1 cellular context compared by ENCODE assay signal in the genomic region with DNA sequence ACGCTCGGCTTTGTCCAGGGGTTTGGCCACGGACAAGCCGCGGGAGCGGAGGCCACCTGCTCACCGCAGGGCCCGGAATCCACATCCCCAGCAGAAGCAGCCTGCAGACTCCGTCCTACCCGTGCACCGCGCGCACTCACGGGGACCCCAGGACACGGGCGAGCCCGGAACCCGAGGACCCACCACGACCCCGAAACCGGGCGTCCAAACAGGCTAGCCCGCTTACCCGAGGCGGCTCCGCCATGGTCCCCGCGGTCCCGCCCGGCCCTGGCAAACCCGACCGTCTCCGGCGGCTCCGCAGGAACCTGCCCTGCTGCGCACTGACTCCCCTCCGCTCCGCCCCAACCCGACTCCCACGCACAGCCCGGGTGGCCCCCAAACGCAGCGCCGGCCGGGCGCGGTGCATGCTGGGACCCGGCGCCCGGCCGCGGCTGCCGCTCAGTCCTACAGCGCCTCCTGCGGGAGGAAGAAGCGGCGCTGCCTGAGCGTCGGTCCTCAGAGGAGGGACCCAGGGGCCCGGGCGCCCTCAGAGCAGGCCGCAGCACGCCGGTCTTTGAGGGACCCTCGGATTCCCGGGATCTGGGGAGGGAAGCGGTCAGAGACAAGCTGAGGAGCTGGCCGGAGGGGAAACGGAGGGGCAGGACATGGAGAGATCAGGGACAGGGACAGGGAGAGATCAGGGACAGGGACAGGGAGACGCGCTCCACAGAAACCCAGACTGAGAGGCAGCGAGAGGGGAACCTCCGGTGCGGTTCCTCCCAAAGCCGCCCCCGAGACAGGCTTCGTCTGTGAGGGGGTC.
TF ChIP-seq lines count a peak whose summit lies in the region.

Gene ZNF786, minus strand, starts transcription at position 322 of the 799 bp plus-strand sequence. Its CDS starts 78 bp downstream, at position 244.

TF ChIP-seq in HepG2, 621 proteins besides CTCF, POLR2A, EP300 and RAD21 (continued from another document and continues in another):
- TF ChIP-seq, protein P1, sequence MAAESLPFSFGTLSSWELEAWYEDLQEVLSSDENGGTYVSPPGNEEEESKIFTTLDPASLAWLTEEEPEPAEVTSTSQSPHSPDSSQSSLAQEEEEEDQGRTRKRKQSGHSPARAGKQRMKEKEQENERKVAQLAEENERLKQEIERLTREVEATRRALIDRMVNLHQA (CRISPR knock-in tag; IDR thresholded peaks at IDR 0.05): no peak
- TF ChIP-seq, protein P2, sequence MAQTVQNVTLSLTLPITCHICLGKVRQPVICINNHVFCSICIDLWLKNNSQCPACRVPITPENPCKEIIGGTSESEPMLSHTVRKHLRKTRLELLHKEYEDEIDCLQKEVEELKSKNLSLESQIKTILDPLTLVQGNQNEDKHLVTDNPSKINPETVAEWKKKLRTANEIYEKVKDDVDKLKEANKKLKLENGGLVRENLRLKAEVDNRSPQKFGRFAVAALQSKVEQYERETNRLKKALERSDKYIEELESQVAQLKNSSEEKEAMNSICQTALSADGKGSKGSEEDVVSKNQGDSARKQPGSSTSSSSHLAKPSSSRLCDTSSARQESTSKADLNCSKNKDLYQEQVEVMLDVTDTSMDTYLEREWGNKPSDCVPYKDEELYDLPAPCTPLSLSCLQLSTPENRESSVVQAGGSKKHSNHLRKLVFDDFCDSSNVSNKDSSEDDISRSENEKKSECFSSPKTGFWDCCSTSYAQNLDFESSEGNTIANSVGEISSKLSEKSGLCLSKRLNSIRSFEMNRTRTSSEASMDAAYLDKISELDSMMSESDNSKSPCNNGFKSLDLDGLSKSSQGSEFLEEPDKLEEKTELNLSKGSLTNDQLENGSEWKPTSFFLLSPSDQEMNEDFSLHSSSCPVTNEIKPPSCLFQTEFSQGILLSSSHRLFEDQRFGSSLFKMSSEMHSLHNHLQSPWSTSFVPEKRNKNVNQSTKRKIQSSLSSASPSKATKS (CRISPR knock-in tag; IDR thresholded peaks at IDR 0.05): no peak
- peak; percentile 96 for TF ChIP-seq ZBTB42 (CRISPR knock-in tag; IDR thresholded peaks at IDR 0.05)
- TF ChIP-seq NFKB2 (CRISPR knock-in tag; IDR thresholded peaks at IDR 0.05; ENCODE audit: borderline replicate concordance): peak; percentile 80
- TF ChIP-seq ZFYVE20 (CRISPR knock-in tag; IDR thresholded peaks at IDR 0.05; ENCODE audit: borderline replicate concordance, low read depth): no peak; the same call in 1 of the 2 replicates
- TF ChIP-seq FIP1L1 (IDR thresholded peaks at IDR 0.05; ENCODE audit: borderline replicate concordance, insufficient read depth, low read depth, low read length): peak; percentile 79; the same call in 1 of the 2 replicates
- TF ChIP-seq ZNF264 (CRISPR knock-in tag; IDR thresholded peaks at IDR 0.05): 0 out of 2 replicates have a peak, but pooled peaks have one; percentile 11
- TF ChIP-seq MAFG (CRISPR knock-in tag; IDR thresholded peaks at IDR 0.05): 0 out of 2 replicates have a peak, but pooled peaks have one; percentile 53
- TF ChIP-seq RFXAP (CRISPR knock-in tag; IDR thresholded peaks at IDR 0.05; ENCODE audit: borderline replicate concordance): peak; percentile 10; the same call in 1 of the 2 replicates
- TF ChIP-seq ZNF44 (CRISPR knock-in tag; IDR thresholded peaks at IDR 0.05): no peak; the same call in 1 of the 2 replicates
- no peak for TF ChIP-seq IKZF1 (IDR thresholded peaks at IDR 0.05)
- TF ChIP-seq TFDP1 (CRISPR knock-in tag; IDR thresholded peaks at IDR 0.05; ENCODE audit: borderline replicate concordance): peak; percentile 64
- TF ChIP-seq ZNF512B (CRISPR knock-in tag; IDR thresholded peaks at IDR 0.05; ENCODE audit: borderline replicate concordance): no peak
- 0 out of 2 replicates have a peak, but pooled peaks have one; percentile 67 for TF ChIP-seq ZNF230 (CRISPR knock-in tag; IDR thresholded peaks at IDR 0.05)
- peak; percentile 81 for TF ChIP-seq HDAC1 (CRISPR knock-in tag; IDR thresholded peaks at IDR 0.05)
- TF ChIP-seq MEIS1 (CRISPR knock-in tag; IDR thresholded peaks at IDR 0.05; ENCODE audit: borderline replicate concordance): no peak; the same call in 1 of the 2 replicates
- no peak; the same call in 1 of the 2 replicates for TF ChIP-seq EED (CRISPR knock-in tag; IDR thresholded peaks at IDR 0.05)
- 0 out of 2 replicates have a peak, but pooled peaks have one; percentile 53 for TF ChIP-seq ZNF30 (CRISPR knock-in tag; IDR thresholded peaks at IDR 0.05)
- peak; percentile 80 for TF ChIP-seq TBX2 (CRISPR knock-in tag; IDR thresholded peaks at IDR 0.05; ENCODE audit: borderline replicate concordance)
- no peak for TF ChIP-seq SMAD3 (CRISPR knock-in tag; IDR thresholded peaks at IDR 0.05)
- no peak for TF ChIP-seq ZNF569 (CRISPR knock-in tag; IDR thresholded peaks at IDR 0.05; ENCODE audit: borderline replicate concordance)
- no peak for TF ChIP-seq NFE2 (CRISPR knock-in tag; IDR thresholded peaks at IDR 0.05)
- TF ChIP-seq ZNF24 (IDR thresholded peaks at IDR 0.05): no peak
- TF ChIP-seq PITX1 (CRISPR knock-in tag; IDR thresholded peaks at IDR 0.05): 0 out of 2 replicates have a peak, but pooled peaks have one; percentile 50
- 0 out of 2 replicates have a peak, but pooled peaks have one; percentile 23 for TF ChIP-seq RELA (CRISPR knock-in tag; IDR thresholded peaks at IDR 0.05)
- TF ChIP-seq ETV6 (CRISPR knock-in tag; conservative IDR thresholded peaks at IDR 0.05): peak; percentile 62; the same call in 1 of the 2 replicates
- TF ChIP-seq, protein P3, sequence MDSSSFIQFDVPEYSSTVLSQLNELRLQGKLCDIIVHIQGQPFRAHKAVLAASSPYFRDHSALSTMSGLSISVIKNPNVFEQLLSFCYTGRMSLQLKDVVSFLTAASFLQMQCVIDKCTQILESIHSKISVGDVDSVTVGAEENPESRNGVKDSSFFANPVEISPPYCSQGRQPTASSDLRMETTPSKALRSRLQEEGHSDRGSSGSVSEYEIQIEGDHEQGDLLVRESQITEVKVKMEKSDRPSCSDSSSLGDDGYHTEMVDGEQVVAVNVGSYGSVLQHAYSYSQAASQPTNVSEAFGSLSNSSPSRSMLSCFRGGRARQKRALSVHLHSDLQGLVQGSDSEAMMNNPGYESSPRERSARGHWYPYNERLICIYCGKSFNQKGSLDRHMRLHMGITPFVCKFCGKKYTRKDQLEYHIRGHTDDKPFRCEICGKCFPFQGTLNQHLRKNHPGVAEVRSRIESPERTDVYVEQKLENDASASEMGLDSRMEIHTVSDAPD (CRISPR knock-in tag; IDR thresholded peaks at IDR 0.05): no peak
- TF ChIP-seq, protein P4, sequence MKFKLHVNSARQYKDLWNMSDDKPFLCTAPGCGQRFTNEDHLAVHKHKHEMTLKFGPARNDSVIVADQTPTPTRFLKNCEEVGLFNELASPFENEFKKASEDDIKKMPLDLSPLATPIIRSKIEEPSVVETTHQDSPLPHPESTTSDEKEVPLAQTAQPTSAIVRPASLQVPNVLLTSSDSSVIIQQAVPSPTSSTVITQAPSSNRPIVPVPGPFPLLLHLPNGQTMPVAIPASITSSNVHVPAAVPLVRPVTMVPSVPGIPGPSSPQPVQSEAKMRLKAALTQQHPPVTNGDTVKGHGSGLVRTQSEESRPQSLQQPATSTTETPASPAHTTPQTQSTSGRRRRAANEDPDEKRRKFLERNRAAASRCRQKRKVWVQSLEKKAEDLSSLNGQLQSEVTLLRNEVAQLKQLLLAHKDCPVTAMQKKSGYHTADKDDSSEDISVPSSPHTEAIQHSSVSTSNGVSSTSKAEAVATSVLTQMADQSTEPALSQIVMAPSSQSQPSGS (CRISPR knock-in tag; IDR thresholded peaks at IDR 0.05): peak; percentile 58
- peak; percentile 85 for TF ChIP-seq ZNF781 (CRISPR knock-in tag; IDR thresholded peaks at IDR 0.05; ENCODE audit: borderline replicate concordance, not compliant biosample characterization)
- TF ChIP-seq ZKSCAN1 (IDR thresholded peaks at IDR 0.05; ENCODE audit: low read length): no peak
- TF ChIP-seq ZNF83 (CRISPR knock-in tag; IDR thresholded peaks at IDR 0.05; ENCODE audit: borderline replicate concordance): peak; percentile 69
- TF ChIP-seq ZBTB43 (CRISPR knock-in tag; conservative IDR thresholded peaks at IDR 0.05): peak; percentile 63; the same call in 1 of the 2 replicates
- peak; percentile 84; the same call in 1 of the 2 replicates for TF ChIP-seq ZNF598 (CRISPR knock-in tag; IDR thresholded peaks at IDR 0.05; ENCODE audit: borderline replicate concordance)
- TF ChIP-seq PPARG (CRISPR knock-in tag; conservative IDR thresholded peaks at IDR 0.05): peak; percentile 46
- TF ChIP-seq, protein P5, sequence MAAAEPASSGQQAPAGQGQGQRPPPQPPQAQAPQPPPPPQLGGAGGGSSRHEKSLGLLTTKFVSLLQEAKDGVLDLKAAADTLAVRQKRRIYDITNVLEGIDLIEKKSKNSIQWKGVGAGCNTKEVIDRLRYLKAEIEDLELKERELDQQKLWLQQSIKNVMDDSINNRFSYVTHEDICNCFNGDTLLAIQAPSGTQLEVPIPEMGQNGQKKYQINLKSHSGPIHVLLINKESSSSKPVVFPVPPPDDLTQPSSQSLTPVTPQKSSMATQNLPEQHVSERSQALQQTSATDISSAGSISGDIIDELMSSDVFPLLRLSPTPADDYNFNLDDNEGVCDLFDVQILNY (CRISPR knock-in tag; conservative IDR thresholded peaks at IDR 0.05): no peak
- no peak for TF ChIP-seq ZNF775 (CRISPR knock-in tag; IDR thresholded peaks at IDR 0.05; ENCODE audit: borderline replicate concordance)
- TF ChIP-seq RORA (CRISPR knock-in tag; IDR thresholded peaks at IDR 0.05): no peak
- TF ChIP-seq NFKBIZ (CRISPR knock-in tag; IDR thresholded peaks at IDR 0.05): no peak; the same call in 1 of the 2 replicates
- TF ChIP-seq SMARCC2 (IDR thresholded peaks at IDR 0.05): no peak
- TF ChIP-seq ZNF549 (CRISPR knock-in tag; IDR thresholded peaks at IDR 0.05): no peak
- no peak for TF ChIP-seq HMGXB3 (CRISPR knock-in tag; IDR thresholded peaks at IDR 0.05; ENCODE audit: borderline replicate concordance)
- TF ChIP-seq HNF4G (IDR thresholded peaks at IDR 0.05; ENCODE audit: borderline replicate concordance, low read depth, low read length): 0 out of 2 replicates have a peak, but pooled peaks have one; percentile 27
- no peak; the same call in 1 of the 2 replicates for TF ChIP-seq HNF4G (CRISPR knock-in tag; IDR thresholded peaks at IDR 0.05; ENCODE audit: borderline replicate concordance, low read depth)
- no peak for TF ChIP-seq CBX2 (IDR thresholded peaks at IDR 0.05; ENCODE audit: low read depth, low read length)
- no peak for TF ChIP-seq CBX2 (CRISPR knock-in tag; IDR thresholded peaks at IDR 0.05; ENCODE audit: low read depth)
- peak; percentile 86 for TF ChIP-seq TAF1 (CRISPR knock-in tag; IDR thresholded peaks at IDR 0.05)
